ENCODE assay signal across 14 cellular contexts in genomic region chr12:106736051-106736957, GRCh38. TPM values are rescaled to one million over a fixed set of nuclear protein-coding genes. Genes with fewer than 3 reads are reported as not detected.
DNase-seq lines count a peak whose midpoint lies in the region; ATAC-seq, FAIRE-seq and TF ChIP-seq lines count a peak whose summit lies in the region.
"Had no signal": no experiment of that assay in that cellular context is flagged by ENCODE, and none has a peak within 500 bp of the region (broad histone marks: within the 10 kb centered on the region; RNA-seq: fewer than 3 reads in every experiment).

No MANE protein-coding gene starts in this region.

- peaks cover 8% of the 10 kb centered on the region for H3K36me3 Mint-ChIP-seq in type B pancreatic cell
- H3K36me3 Mint-ChIP-seq in activated CD8-positive, alpha-beta memory T cell treated with anti-CD3 and anti-CD28 coated beads, Interleukin-2, amount 10 ng/mL, durations not matched to agents 7 days and 5 days, result no peaks in the 10 kb centered on the region

- 26% methylated on average over 9 of the region's 9 CpGs for WGBS in A549 (ENCODE audit: missing lambda C conversion rate)

- H3K4me2 ChIP-seq in A549, result no peak overlapping the region

- H3K9me3 ChIP-seq in A549, result no peaks in the 10 kb centered on the region
- H3K9me3 ChIP-seq: esophagus muscularis mucosa had no signal

- no peaks in the 10 kb centered on the region for H3K4me1 Mint-ChIP-seq in type B pancreatic cell (ENCODE audit: unreplicated experiment)
- no peaks in the 10 kb centered on the region for H3K4me1 Mint-ChIP-seq in activated CD8-positive, alpha-beta memory T cell treated with anti-CD3 and anti-CD28 coated beads, Interleukin-2, amount 10 ng/mL, durations not matched to agents 7 days and 5 days

- TF ChIP-seq POLR2A in A549 (IDR thresholded peaks at IDR 0.05; ENCODE audit: low read length), result no peak

- POLR2A ChIA-PET in A549 (lab: Yijun Ruan, JAX), result no interaction called here

- TF ChIP-seq CTCF in A549 (IDR thresholded peaks at IDR 0.05) (no peak), type B pancreatic cell (conservative IDR thresholded peaks at IDR 0.05) (no peak)

- H3K4me1 ChIP-seq in A549, result peaks cover 15% of the 10 kb centered on the region
- H3K4me1 ChIP-seq: esophagus muscularis mucosa had no signal

- no peak overlapping the region for H3K4me3 Mint-ChIP-seq in type B pancreatic cell
- no peak overlapping the region for H3K4me3 Mint-ChIP-seq in activated CD8-positive, alpha-beta memory T cell treated with anti-CD3 and anti-CD28 coated beads, Interleukin-2, amount 10 ng/mL, durations not matched to agents 7 days and 5 days

- peaks cover 19% of the 10 kb centered on the region for H3K27me3 Mint-ChIP-seq in type B pancreatic cell
- peaks cover 5% of the 10 kb centered on the region for H3K27me3 Mint-ChIP-seq in activated CD8-positive, alpha-beta memory T cell treated with anti-CD3 and anti-CD28 coated beads, Interleukin-2, amount 10 ng/mL, durations not matched to agents 7 days and 5 days

- TF ChIP-seq EP300 in A549 (IDR thresholded peaks at IDR 0.05), result no peak

- ATAC-seq in A549 (peak; percentile 53 to 81; a peak in 5 of 6 replicates), HG03175 (IDR thresholded peaks at IDR 0.05; ENCODE audit: unreplicated experiment) (no peak)
- ATAC-seq in activated CD8-positive, alpha-beta memory T cell treated with anti-CD3 and anti-CD28 coated beads, Interleukin-2, amount 10 ng/mL, durations not matched to agents 7 days and 5 days, result no peak
- ATAC-seq: SK-N-SH treated with all-trans-retinoic acid at 6 μM for 48 hours had no signal

- CTCF ChIA-PET in A549 (lab: Yijun Ruan, JAX), result interaction anchor here (0.6 to 1.4 kb wide), 5 partner anchors 12 to 184 kb away, joined by 3 to 6 read pairs (median 3); no protein-coding TSS in a partner anchor
- CTCF ChIA-PET in activated CD8-positive, alpha-beta memory T cell treated with anti-CD3 and anti-CD28 coated beads, Interleukin-2, amount 10 ng/mL, durations not matched to agents 7 days and 5 days (lab: Charles Lee), result interaction anchor here (0.8 kb wide), 1 partner anchor 13 kb away, joined by 3 read pairs; no protein-coding TSS in a partner anchor

- no peak overlapping the region for H3K27ac Mint-ChIP-seq in type B pancreatic cell
- no peak overlapping the region for H3K27ac Mint-ChIP-seq in activated CD8-positive, alpha-beta memory T cell treated with anti-CD3 and anti-CD28 coated beads, Interleukin-2, amount 10 ng/mL, durations not matched to agents 7 days and 5 days

- TF ChIP-seq RAD21 in A549 (conservative IDR thresholded peaks at IDR 0.05 in 1 of 2, IDR thresholded peaks at IDR 0.05 in 1 of 2), result peak in 1 of 2 experiments; percentile 42; a peak in 1 of 5 replicates

- H3K9me3 Mint-ChIP-seq in type B pancreatic cell, result no peaks in the 10 kb centered on the region
- no peaks in the 10 kb centered on the region for H3K9me3 Mint-ChIP-seq in activated CD8-positive, alpha-beta memory T cell treated with anti-CD3 and anti-CD28 coated beads, Interleukin-2, amount 10 ng/mL, durations not matched to agents 7 days and 5 days (ENCODE audit: low read depth)

- H3K4me3 ChIP-seq in A549, result no peak overlapping the region
- H3K4me3 ChIP-seq: esophagus muscularis mucosa had no signal

- DNase-seq in A549 (ENCODE audit: low read depth in 1 of 2, low spot score in 1 of 2) (peak in 1 of 2 experiments; percentile 58), Daoy (ENCODE audit: low read depth) (peak; percentile 37), NCI-H226 (peak; percentile 6), dermis blood vessel endothelial cell (peak; percentile 11), type B pancreatic cell (ENCODE audit: extremely low spot score, unreplicated experiment) (no peak)
- DNase-seq in activated T-cell treated with anti-CD3 and anti-CD28 coated beads, Interleukin-2, amount 50 U/mL, for 48 hours, result no peak
- DNase-seq in activated CD8-positive, alpha-beta memory T cell treated with anti-CD3 and anti-CD28 coated beads, Interleukin-2, amount 10 ng/mL, durations not matched to agents 7 days and 5 days, result no peak
- DNase-seq: COR-L47; NCI-H1092 treated with DMSO at 0.1 percent for 48 hours; nucleus accumbens; stimulated activated CD4-positive, alpha-beta T cell treated with anti-CD3 and anti-CD28 coated beads, Interleukin-4, amount 100 ng/mL, for 24 hours had no signal

- FAIRE-seq in A549 (lab: Jason Lieb, UNC), result no peak

- no peak overlapping the region; a peak in 1 of 6 replicates for H3K27ac ChIP-seq in A549
- H3K27ac ChIP-seq: esophagus muscularis mucosa had no signal

TF ChIP-seq in A549, 52 proteins besides CTCF, POLR2A, EP300 and RAD21:
- no peak for TF ChIP-seq RARB (CRISPR knock-in tag; IDR thresholded peaks at IDR 0.05)
- no peak for TF ChIP-seq TFCP2L1 (CRISPR knock-in tag; IDR thresholded peaks at IDR 0.05)
- TF ChIP-seq ZC3H11A (IDR thresholded peaks at IDR 0.05), result no peak
- no peak for TF ChIP-seq HDAC2 (IDR thresholded peaks at IDR 0.05)
- TF ChIP-seq HOXB13 (CRISPR knock-in tag; IDR thresholded peaks at IDR 0.05; ENCODE audit: low read depth), result no peak
- no peak for TF ChIP-seq NFE2L2 (conservative IDR thresholded peaks at IDR 0.05; ENCODE audit: low read length)
- TF ChIP-seq ATOH8 (CRISPR knock-in tag; IDR thresholded peaks at IDR 0.05; ENCODE audit: low read depth), result no peak
- no peak for TF ChIP-seq REST (IDR thresholded peaks at IDR 0.05)
- TF ChIP-seq CBX8 (IDR thresholded peaks at IDR 0.05), result no peak
- TF ChIP-seq FOXS1 (CRISPR knock-in tag; IDR thresholded peaks at IDR 0.05), result no peak
- no peak for TF ChIP-seq MAZ (IDR thresholded peaks at IDR 0.05; ENCODE audit: borderline replicate concordance, low read depth, low read length)
- no peak for TF ChIP-seq KDM1A (IDR thresholded peaks at IDR 0.05; ENCODE audit: low read depth)
- TF ChIP-seq ZNF302 (CRISPR knock-in tag; IDR thresholded peaks at IDR 0.05), result no peak
- TF ChIP-seq RNF2 (IDR thresholded peaks at IDR 0.05; ENCODE audit: borderline replicate concordance, low read depth), result no peak
- no peak for TF ChIP-seq SREBF2 (IDR thresholded peaks at IDR 0.05)
TF ChIP-seq in A549: peak in this region for 0.

RNA-seq across cellular contexts. Expression of gene RIC8B, which starts 38.2 kb away (rescaled TPM):
- polyA plus RNA-seq in A549 (2011; rRNA removed), result 25.5 and 27.0 TPM in 2 replicates
- polyA plus RNA-seq in A549 (2012; cell fraction: cytosol; rRNA removed), result 5.9 and 7.1 TPM in 2 replicates
- 7.6 and 10.1 TPM in 2 replicates for polyA plus RNA-seq in A549 (2012; cell fraction: nucleus; rRNA removed)
- polyA plus RNA-seq in A549 (2017; fragmentation: RNase III; extraction: RNeasy Plus Mini Kit Qiagen cat#74134 plus additional on column Dnase treatment), result 9.4 to 10.5 TPM (median 9.7 TPM) in 3 replicates
- 40.8 and 41.6 TPM in 2 replicates for polyA minus RNA-seq in A549 (2011; rRNA and poly(A)+ RNA removed)
- 15.5 and 21.9 TPM in 2 replicates for total RNA-seq in Daoy (2014; rRNA removed; shearing (Covaris generic))
- 15.3 and 16.4 TPM in 2 replicates for total RNA-seq in dermis blood vessel endothelial cell
- total RNA-seq in type B pancreatic cell (ENCODE audit: low replicate concordance), result 9.8 and 22.1 TPM in 2 replicates
- 10 to 100 TPM; 14.2 to 15.0 TPM for total RNA-seq in activated CD8-positive, alpha-beta memory T cell treated with anti-CD3 and anti-CD28 coated beads, Interleukin-2, amount 10 ng/mL, durations not matched to agents 7 days and 5 days

Comparison
In these comparisons a context has a peak if more than half of its experiments do, and no peak if none do; other contexts are left out.
1. ATAC-seq: peak in A549 (2 of 2); none in activated CD8-positive, alpha-beta memory T cell treated with anti-CD3 and anti-CD28 coated beads, Interleukin-2, amount 10 ng/mL, durations not matched to agents 7 days and 5 days (single experiment) and HG03175 (single experiment).
2. DNase-seq: peak in Daoy (single experiment), NCI-H226 (single experiment) and dermis blood vessel endothelial cell (single experiment); none in type B pancreatic cell (single experiment), activated T-cell treated with anti-CD3 and anti-CD28 coated beads, Interleukin-2, amount 50 U/mL, for 48 hours (0 of 2) and activated CD8-positive, alpha-beta memory T cell treated with anti-CD3 and anti-CD28 coated beads, Interleukin-2, amount 10 ng/mL, durations not matched to agents 7 days and 5 days (single experiment).